In genomic region chr6:15299430-15300131, GRCh38 we compare ENCODE assay signal across 8 cellular contexts. TPM values are rescaled to one million over a fixed set of nuclear protein-coding genes. Genes with fewer than 3 reads are reported as not detected.
DNase-seq lines count a peak whose midpoint lies in the region; ATAC-seq and TF ChIP-seq lines count a peak whose summit lies in the region.

No MANE protein-coding gene starts in this region.

- H3K9me3 Mint-ChIP-seq in activated naive CD4-positive, alpha-beta T cell treated with anti-CD3 and anti-CD28 coated beads for 36 hours: no peaks in the 10 kb centered on the region
- H3K9me3 Mint-ChIP-seq in naive B cell: no peaks in the 10 kb centered on the region

- H3K4me3 ChIP-seq in MM.1S (ENCODE audit: low read length): no peak overlapping the region

- H3K9me3 ChIP-seq in MM.1S (replicated peaks; ENCODE audit: insufficient read depth, low read length): no peaks in the 10 kb centered on the region

- peaks cover 59% of the 10 kb centered on the region for H3K4me1 ChIP-seq in MM.1S (ENCODE audit: low read length)

- H3K27me3 Mint-ChIP-seq in activated naive CD4-positive, alpha-beta T cell treated with anti-CD3 and anti-CD28 coated beads for 36 hours (ENCODE audit: low read depth): no peaks in the 10 kb centered on the region
- no peaks in the 10 kb centered on the region for H3K27me3 Mint-ChIP-seq in naive B cell

- H3K27ac Mint-ChIP-seq in activated naive CD4-positive, alpha-beta T cell treated with anti-CD3 and anti-CD28 coated beads for 36 hours: no peak overlapping the region
- H3K27ac Mint-ChIP-seq in naive B cell: peak overlapping the region; percentile 47 to 94 (median 90)

- no peak overlapping the region for H3K4me3 Mint-ChIP-seq in activated naive CD4-positive, alpha-beta T cell treated with anti-CD3 and anti-CD28 coated beads for 36 hours
- peak overlapping the region; percentile 1 to 84 (median 75) for H3K4me3 Mint-ChIP-seq in naive B cell

- peaks cover 82% of the 10 kb centered on the region for H3K4me1 Mint-ChIP-seq in activated naive CD4-positive, alpha-beta T cell treated with anti-CD3 and anti-CD28 coated beads for 36 hours (ENCODE audit: low read depth)
- peaks cover 57 to 79% (median 78%) of the 10 kb centered on the region in 3 donors for H3K4me1 Mint-ChIP-seq in naive B cell

- no peaks in the 10 kb centered on the region for H3K9me2 ChIP-seq in MM.1S (replicated peaks; ENCODE audit: insufficient read depth, low read length)

- intact Hi-C loops in activated naive CD4-positive, alpha-beta T cell treated with anti-CD3 and anti-CD28 coated beads for 36 hours (cut with micrococcal nuclease): loop anchor here (2.0 to 5.0 kb wide), 4 partner anchors 27 to 567 kb away; no protein-coding TSS in a partner anchor

- H3K27ac ChIP-seq in MM.1S (ENCODE audit: low read length): peak overlapping the region; percentile 45; the same call in 1 of the 2 replicates

- H2AFZ ChIP-seq in MM.1S (ENCODE audit: low read length): no peak overlapping the region

- DNase-seq in MM.1S: peak; percentile 64
- peak; percentile 36 for DNase-seq in activated naive CD4-positive, alpha-beta T cell treated with anti-CD3 and anti-CD28 coated beads for 36 hours
- DNase-seq in naive B cell: peak; percentile 81
- DNase-seq in NCI-H2196 treated with DMSO at 0.1 percent for 48 hours (lab: John Stamatoyannopoulos, UW; ENCODE audit: unreplicated experiment): no peak
- DNase-seq in NCI-H524 treated with DMSO at 0.1 percent for 48 hours (lab: John Stamatoyannopoulos, UW): no peak
- DNase-seq in central memory CD4-positive, alpha-beta T cell: no peak

- H3K36me3 ChIP-seq in MM.1S (replicated peaks; ENCODE audit: insufficient read depth, low read length): no peaks in the 10 kb centered on the region

- no peak for TF ChIP-seq CTCF in MM.1S (IDR thresholded peaks at IDR 0.05; ENCODE audit: low read length)

- CTCF ChIA-PET in activated naive CD4-positive, alpha-beta T cell treated with anti-CD3 and anti-CD28 coated beads for 36 hours (lab: Charles Lee): interaction anchor here (0.6 to 1.0 kb wide), 3 partner anchors 16 to 1387 kb away, joined by 3 to 5 read pairs (median 4); no protein-coding TSS in a partner anchor

- peaks cover 6% of the 10 kb centered on the region for H3K36me3 Mint-ChIP-seq in activated naive CD4-positive, alpha-beta T cell treated with anti-CD3 and anti-CD28 coated beads for 36 hours (ENCODE audit: low read depth)
- H3K36me3 Mint-ChIP-seq in naive B cell: no peaks in the 10 kb centered on the region

- peak; percentile 47 for ATAC-seq in GM18858 (IDR thresholded peaks at IDR 0.05; ENCODE audit: unreplicated experiment)
- peak; percentile 77 for ATAC-seq in HG02571 (IDR thresholded peaks at IDR 0.05; ENCODE audit: unreplicated experiment)
- peak; percentile 99 for ATAC-seq in naive B cell (ENCODE audit: low read depth in 2 of 2)

- no peak overlapping the region for H3K9ac ChIP-seq in MM.1S (ENCODE audit: low read length)

- H3K79me2 ChIP-seq in MM.1S (ENCODE audit: low read length): peaks cover 89% of the 10 kb centered on the region

- H3K27me3 ChIP-seq in MM.1S (replicated peaks; ENCODE audit: insufficient read depth, low read length): no peaks in the 10 kb centered on the region

- H3F3A ChIP-seq in MM.1S (ENCODE audit: insufficient read depth, low read length): peaks cover 29% of the 10 kb centered on the region

- peak overlapping the region; percentile 42 for H3K4me2 ChIP-seq in MM.1S (ENCODE audit: low read depth, low read length)

- no peaks in the 10 kb centered on the region for H4K20me1 ChIP-seq in MM.1S (ENCODE audit: insufficient read depth, low read length)

RNA-seq across cellular contexts. Expression of gene JARID2, which starts 53.7 kb away (rescaled TPM):
- 10 to 100 TPM; 26.6 to 27.7 TPM for total RNA-seq in activated naive CD4-positive, alpha-beta T cell treated with anti-CD3 and anti-CD28 coated beads for 36 hours
- 10 to 100 TPM in 5 of 6 donors, 1 to 10 TPM in 1; 2.7 to 21.9 (median 16.6) TPM for polyA plus RNA-seq in naive B cell (ENCODE audit: low read depth in 6 of 6)

Comparison
In these comparisons a context has a peak if more than half of its experiments do, and no peak if none do; other contexts are left out.
1. ATAC-seq: peak in every context shown above with its lines; median percentile 99 in naive B cell; 77 in HG02571; 47 in GM18858.
2. DNase-seq: peak in MM.1S (single experiment), activated naive CD4-positive, alpha-beta T cell treated with anti-CD3 and anti-CD28 coated beads for 36 hours (single experiment) and naive B cell (single experiment); none in NCI-H2196 treated with DMSO at 0.1 percent for 48 hours (single experiment), NCI-H524 treated with DMSO at 0.1 percent for 48 hours (single experiment) and central memory CD4-positive, alpha-beta T cell (single experiment).